Comparison of ENCODE assay signal across 19 cellular contexts in genomic region chr3:194705761-194706160, GRCh38.
"Had no signal": no experiment of that assay in that cellular context is flagged by ENCODE, and none has a peak within 500 bp of the region (broad histone marks: within the 10 kb centered on the region; RNA-seq: fewer than 3 reads in every experiment).

No MANE protein-coding gene starts in this region.

- ATAC-seq: activated CD4-positive, alpha-beta T cell treated with anti-CD3 and anti-CD28 coated beads for 36 hours; activated naive CD4-positive, alpha-beta T cell treated with anti-CD3 and anti-CD28 coated beads, Interleukin-2, amount 50 U/mL, for 72 hours; sciatic nerve had no signal

- DNase-seq: activated CD4-positive, alpha-beta memory T cell treated with anti-CD3 and anti-CD28 coated beads for 36 hours; activated CD4-positive, alpha-beta T cell treated with anti-CD3 and anti-CD28 coated beads for 36 hours; activated gamma-delta T cell treated with Interleukin-2 at 50 U/mL for 16 hours; activated T-cell treated with anti-CD3 and anti-CD28 coated beads for 4 hours; adrenal gland; cerebellar nuclear complex; cortex of kidney; effector CD4-positive, alpha-beta T cell; immature natural killer cell; ovary; spleen; stimulated activated naive CD4-positive, alpha-beta T cell treated with Interleukin-2 at 50 U/mL for 16 hours; tibial artery; uterus had no signal

- H3K9me3 ChIP-seq: adrenal gland, ovary, tibial artery, uterus had no signal

- H3K4me1 ChIP-seq: adrenal gland, spleen, tibial artery, uterus had no signal

- H3K27me3 ChIP-seq: adrenal gland, ovary, spleen, tibial artery, uterus had no signal

- H3K4me1 Mint-ChIP-seq: activated CD4-positive, alpha-beta T cell treated with anti-CD3 and anti-CD28 coated beads for 36 hours; immature natural killer cell had no signal

- H3K27ac Mint-ChIP-seq: activated CD4-positive, alpha-beta memory T cell treated with anti-CD3 and anti-CD28 coated beads for 36 hours; activated CD4-positive, alpha-beta T cell treated with anti-CD3 and anti-CD28 coated beads for 36 hours; activated T-helper 1 cell treated with anti-CD3 and anti-CD28 coated beads, Interleukin-12 subunit alpha, Interleukin-12 subunit beta, Interleukin-2, Interleukin-4 antibody, amounts not matched to agents 30 ng/mL and 10 ng/mL and 1 ng/mL, durations not matched to agents 14 hours and 24 hours and 36 hours; WTC11 had no signal

- H3K36me3 ChIP-seq: adrenal gland, ovary, spleen, tibial artery, uterus had no signal

- H3K27me3 Mint-ChIP-seq: activated CD4-positive, alpha-beta memory T cell treated with anti-CD3 and anti-CD28 coated beads for 36 hours; activated CD4-positive, alpha-beta T cell treated with anti-CD3 and anti-CD28 coated beads for 36 hours had no signal

- H3K36me3 Mint-ChIP-seq: activated CD4-positive, alpha-beta memory T cell treated with anti-CD3 and anti-CD28 coated beads for 36 hours; immature natural killer cell; WTC11 had no signal

- FAIRE-seq: bronchial epithelial cell had no signal

- H3K27ac ChIP-seq: adrenal gland, ovary, spleen, tibial artery, uterus had no signal

- H3K4me3 ChIP-seq: adrenal gland, ovary, spleen, tibial artery, uterus had no signal

- H3K4me3 Mint-ChIP-seq: activated CD4-positive, alpha-beta memory T cell treated with anti-CD3 and anti-CD28 coated beads for 36 hours; activated CD4-positive, alpha-beta T cell treated with anti-CD3 and anti-CD28 coated beads for 36 hours; activated T-helper 1 cell treated with anti-CD3 and anti-CD28 coated beads, Interleukin-12 subunit alpha, Interleukin-12 subunit beta, Interleukin-2, Interleukin-4 antibody, amounts not matched to agents 30 ng/mL and 10 ng/mL and 1 ng/mL, durations not matched to agents 14 hours and 24 hours and 36 hours; immature natural killer cell; WTC11 had no signal
